Comparison of ENCODE assay signal across 9 cellular contexts in genomic region chr2:105822186-105822585, GRCh38.
A peak's percentile ranks its signal among the peaks of the same experiment; 100 is the strongest.
DNase-seq lines count a peak whose midpoint lies in the region; ATAC-seq and TF ChIP-seq lines count a peak whose summit lies in the region.
"Had no signal": no experiment of that assay in that cellular context is flagged by ENCODE, and none has a peak within 500 bp of the region (broad histone marks: within the 10 kb centered on the region; RNA-seq: fewer than 3 reads in every experiment).

No MANE protein-coding gene starts in this region.

- no peak for TF ChIP-seq CTCF in activated CD8-positive, alpha-beta T cell treated with anti-CD3 and anti-CD28 coated beads for 36 hours (IDR thresholded peaks at IDR 0.05)
- no peak for TF ChIP-seq CTCF in thyroid gland (IDR thresholded peaks at IDR 0.05)

- no peaks in the 10 kb centered on the region for H3K9me3 ChIP-seq in thyroid gland
- H3K9me3 ChIP-seq: SJSA1 had no signal

- no peak for TF ChIP-seq POLR2A in thyroid gland (IDR thresholded peaks at IDR 0.05)

- no peaks in the 10 kb centered on the region for H3K27me3 ChIP-seq in thyroid gland
- H3K27me3 ChIP-seq: SJSA1 had no signal

- POLR2A ChIA-PET in activated CD8-positive, alpha-beta T cell treated with anti-CD3 and anti-CD28 coated beads for 36 hours (lab: Charles Lee), result interaction anchor here (0.7 to 1.7 kb wide), 5 partner anchors 13 to 97 kb away, joined by 3 to 7 read pairs (median 4); no protein-coding TSS in a partner anchor

- H3K27ac Mint-ChIP-seq in activated CD8-positive, alpha-beta T cell treated with anti-CD3 and anti-CD28 coated beads for 36 hours, result peak overlapping the region; percentile 91

- H3K9me3 Mint-ChIP-seq in activated CD8-positive, alpha-beta T cell treated with anti-CD3 and anti-CD28 coated beads for 36 hours, result peaks cover 6% of the 10 kb centered on the region

- intact Hi-C loops in activated CD8-positive, alpha-beta T cell treated with anti-CD3 and anti-CD28 coated beads for 36 hours (cut with micrococcal nuclease), result no loop called here
- intact Hi-C loops in thyroid gland (cut with DNase I), result loop anchor here (10.0 kb wide), 1 partner anchor 63 kb away; no protein-coding TSS in a partner anchor

- peaks cover 70% of the 10 kb centered on the region for H3K36me3 Mint-ChIP-seq in activated CD8-positive, alpha-beta T cell treated with anti-CD3 and anti-CD28 coated beads for 36 hours (ENCODE audit: low read depth)

- peak; percentile 71 for DNase-seq in activated effector memory CD4-positive, alpha-beta T cell treated with anti-CD3 and anti-CD28 coated beads, Interleukin-2, amount 50 U/mL, for 16 hours
- no peak for DNase-seq in activated effector memory CD4-positive, alpha-beta T cell treated with Interleukin-2 at 50 U/mL for 16 hours
- peak; percentile 67 for DNase-seq in activated CD8-positive, alpha-beta T cell treated with anti-CD3 and anti-CD28 coated beads for 36 hours
- DNase-seq in thyroid gland (no peak), NCI-H2227 treated with DMSO at 0.1 percent for 48 hours (lab: John Stamatoyannopoulos, UW) (no peak), cerebellar nuclear complex (lab: John Stamatoyannopoulos, UW) (no peak), epidermal melanocyte (ENCODE audit: insufficient read length, low spot score) (no peak)

- H3K4me3 ChIP-seq in thyroid gland (replicated peaks in 1 of 3), result no peak overlapping the region
- H3K4me3 ChIP-seq: SJSA1 had no signal

- peaks cover 34 to 56% of the 10 kb centered on the region in 2 donors for H3K4me1 ChIP-seq in thyroid gland
- H3K4me1 ChIP-seq: SJSA1 had no signal

- H3K4me3 Mint-ChIP-seq in activated CD8-positive, alpha-beta T cell treated with anti-CD3 and anti-CD28 coated beads for 36 hours, result peak overlapping the region; percentile 26

- H3K4me1 Mint-ChIP-seq in activated CD8-positive, alpha-beta T cell treated with anti-CD3 and anti-CD28 coated beads for 36 hours (ENCODE audit: low read depth), result peaks cover 78% of the 10 kb centered on the region

- H3K27me3 Mint-ChIP-seq in activated CD8-positive, alpha-beta T cell treated with anti-CD3 and anti-CD28 coated beads for 36 hours, result no peaks in the 10 kb centered on the region

- WGBS in thyroid gland, 2 donors, result 68 to 73% methylated on average over 7 of the region's 7 CpGs

- H3K36me3 ChIP-seq in thyroid gland, result no peaks in the 10 kb centered on the region

- CTCF ChIA-PET in activated CD8-positive, alpha-beta T cell treated with anti-CD3 and anti-CD28 coated beads for 36 hours (lab: Charles Lee), result interaction anchor here (0.8 to 1.3 kb wide), 6 partner anchors 18 to 246 kb away, joined by 3 to 5 read pairs (median 4); no protein-coding TSS in a partner anchor

- peak overlapping the region; percentile 79 to 89 (median 83) for H3K27ac ChIP-seq in thyroid gland
- H3K27ac ChIP-seq: SJSA1 had no signal

- peak; percentile 71 for ATAC-seq in HG02938 (IDR thresholded peaks at IDR 0.05; ENCODE audit: unreplicated experiment)
- peak; percentile 96 for ATAC-seq in activated CD8-positive, alpha-beta T cell treated with anti-CD3 and anti-CD28 coated beads for 36 hours

Comparison
In these comparisons a context has a peak if more than half of its experiments do, and no peak if none do; other contexts are left out.
1. DNase-seq: peak in activated effector memory CD4-positive, alpha-beta T cell treated with anti-CD3 and anti-CD28 coated beads, Interleukin-2, amount 50 U/mL, for 16 hours (single experiment) and activated CD8-positive, alpha-beta T cell treated with anti-CD3 and anti-CD28 coated beads for 36 hours (single experiment); none in activated effector memory CD4-positive, alpha-beta T cell treated with Interleukin-2 at 50 U/mL for 16 hours (single experiment), thyroid gland (0 of 2), NCI-H2227 treated with DMSO at 0.1 percent for 48 hours (single experiment), cerebellar nuclear complex (0 of 2) and epidermal melanocyte (single experiment).